ENCODE assay signal across 14 cellular contexts in the genomic region with DNA sequence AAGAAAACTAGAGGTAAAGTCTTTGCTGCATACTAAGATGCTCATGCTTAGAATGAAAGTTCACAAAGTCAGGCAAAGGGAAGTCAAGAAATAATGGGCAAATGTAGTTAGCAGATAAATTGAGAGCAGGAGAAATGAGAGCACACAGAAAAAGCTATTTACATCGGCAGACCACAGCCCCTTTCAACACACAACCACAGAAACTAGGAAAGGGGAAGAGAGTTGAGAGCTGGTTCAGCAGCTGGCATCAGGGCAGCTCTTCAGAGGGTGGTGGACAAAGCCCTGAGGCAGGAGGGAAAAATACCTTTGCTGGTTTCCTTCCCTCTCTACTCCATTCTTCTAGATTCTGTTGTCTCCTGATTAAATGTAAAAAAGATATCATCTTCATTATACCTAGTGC.
A peak's percentile ranks its signal among the peaks of the same experiment; 100 is the strongest.
DNase-seq lines count a peak whose midpoint lies in the region; ATAC-seq, FAIRE-seq and TF ChIP-seq lines count a peak whose summit lies in the region.
"Had no signal": no experiment of that assay in that cellular context is flagged by ENCODE, and none has a peak within 500 bp of the region (broad histone marks: within the 10 kb centered on the region; RNA-seq: fewer than 3 reads in every experiment).

No MANE protein-coding gene starts in this region.

- BruUV-seq in HepG2 (replicated peaks; lab: Mats Ljungman, UMichigan) = no TSS peak

- intact Hi-C loops in HepG2 (cut with micrococcal nuclease; ENCODE audit: unreplicated experiment) = no loop called here

- POLR2A ChIA-PET in HepG2 (lab: Yijun Ruan, JAX) = no interaction called here

- no peak overlapping the region for H3K4me3 ChIP-seq in GM12865 (ENCODE audit: low read depth, low read length)
- no peak overlapping the region for H3K4me3 ChIP-seq in HepG2 (replicated peaks in 1 of 3; ENCODE audit: insufficient read depth in 1 of 3, low read depth in 2 of 3, low read length in 3 of 3)
- H3K4me3 ChIP-seq: gastroesophageal sphincter, smooth muscle cell, transverse colon had no signal

- no peak for TF ChIP-seq RAD21 in HepG2 (CRISPR knock-in tag; IDR thresholded peaks at IDR 0.05)

- H4K20me1 ChIP-seq in HepG2 (ENCODE audit: insufficient read depth, low read length) = no peaks in the 10 kb centered on the region

- DNase-seq in GM12865 (ENCODE audit: low read depth) = peak; percentile 9
- DNase-seq in RPMI8226 = peak; percentile 72
- DNase-seq in SHP77 treated with DMSO at 0.1 percent for 48 hours (lab: John Stamatoyannopoulos, UW) = no peak
- no peak for DNase-seq in NCI-H524 treated with DMSO at 0.1 percent for 48 hours (lab: John Stamatoyannopoulos, UW)
- DNase-seq in HepG2 (ENCODE audit: low spot score) = no peak
- no peak for DNase-seq in 8988T
- DNase-seq: DND-41; effector CD8-positive, alpha-beta T cell; left cardiac atrium; transverse colon had no signal

- no peaks in the 10 kb centered on the region for H3K4me1 ChIP-seq in HepG2 (ENCODE audit: insufficient read depth, low read length)
- H3K4me1 ChIP-seq: gastroesophageal sphincter, transverse colon had no signal

- CTCF ChIA-PET in HepG2 (lab: Yijun Ruan, JAX; ENCODE audit: low intra/inter-chr PET ratio, low total read pairs) = no interaction called here

- TF ChIP-seq POLR2A in HepG2 (IDR thresholded peaks at IDR 0.05; ENCODE audit: insufficient read depth in 1 of 2, low read depth in 2 of 2, low read length in 2 of 2) = no peak

- 4% methylated on average over 1 of the region's 1 CpG for WGBS in HepG2 (ENCODE audit: low lambda C conversion rate)

- H3K4me2 ChIP-seq in HepG2 (ENCODE audit: low read depth, low read length) = no peak overlapping the region
- H3K4me2 ChIP-seq: smooth muscle cell had no signal

- H3K27me3 ChIP-seq in HepG2 (ENCODE audit: control insufficient read depth in 1 of 2, insufficient read depth in 2 of 2, low read length in 2 of 2) = no peaks in the 10 kb centered on the region
- H3K27me3 ChIP-seq: gastroesophageal sphincter, transverse colon had no signal

- H3K36me3 ChIP-seq in HepG2 (replicated peaks in 1 of 2; ENCODE audit: control insufficient read depth in 1 of 2, insufficient read depth in 2 of 2, low read length in 2 of 2) = no peaks in the 10 kb centered on the region
- H3K36me3 ChIP-seq: gastroesophageal sphincter, transverse colon had no signal

- H3K79me2 ChIP-seq in HepG2 (ENCODE audit: insufficient read depth, low read length) = no peaks in the 10 kb centered on the region

- H3K9me3 ChIP-seq in HepG2 (ENCODE audit: low read length) = no peaks in the 10 kb centered on the region
- H3K9me3 ChIP-seq: gastroesophageal sphincter, transverse colon had no signal

- no peak overlapping the region for H2AFZ ChIP-seq in HepG2 (ENCODE audit: low read length)

- TF ChIP-seq EP300 in HepG2 (IDR thresholded peaks at IDR 0.05; ENCODE audit: low read depth in 2 of 2, low read length in 2 of 2) (no peak), HepG2 (CRISPR knock-in tag; IDR thresholded peaks at IDR 0.05; ENCODE audit: borderline replicate concordance) (no peak)

- TF ChIP-seq CTCF in GM12865 (IDR thresholded peaks at IDR 0.05; ENCODE audit: insufficient read depth, low read depth, low read length, missing control alignments) = no peak
- TF ChIP-seq CTCF in HepG2 (CRISPR knock-in tag; IDR thresholded peaks at IDR 0.05) = no peak

- no peak overlapping the region for H3K9ac ChIP-seq in HepG2 (ENCODE audit: insufficient read depth, low read depth, low read length)

- ATAC-seq in GM21381 (IDR thresholded peaks at IDR 0.05; ENCODE audit: unreplicated experiment) (peak; percentile 89), HG03175 (IDR thresholded peaks at IDR 0.05; ENCODE audit: unreplicated experiment) (peak; percentile 88), HepG2 (no peak)
- ATAC-seq: gastroesophageal sphincter, left cardiac atrium had no signal

- H3K27ac ChIP-seq in HepG2 (ENCODE audit: extremely low read length, insufficient read depth, low read length) = no peak overlapping the region
- H3K27ac ChIP-seq: gastroesophageal sphincter, transverse colon had no signal

- in situ Hi-C loops in HepG2 (cut with HindIII; ENCODE audit: extremely low pct_ligation_motif_present, low pct_unique_long_range_greater_than_20kb) = no loop called here

- no peak for FAIRE-seq in HepG2 (lab: Jason Lieb, UNC)

TF ChIP-seq in HepG2, 621 proteins besides CTCF, POLR2A, EP300 and RAD21:
- TF ChIP-seq ZNF792 (CRISPR knock-in tag; IDR thresholded peaks at IDR 0.05) (no peak), SETDB1 (CRISPR knock-in tag; IDR thresholded peaks at IDR 0.05; ENCODE audit: borderline replicate concordance) (no peak), ZSCAN22 (CRISPR knock-in tag; IDR thresholded peaks at IDR 0.05) (no peak), TBP (CRISPR knock-in tag; IDR thresholded peaks at IDR 0.05) (no peak), ZNF160 (CRISPR knock-in tag; IDR thresholded peaks at IDR 0.05) (no peak), ZBTB3 (CRISPR knock-in tag; IDR thresholded peaks at IDR 0.05; ENCODE audit: borderline replicate concordance, low read depth) (no peak), SMARCE1 (IDR thresholded peaks at IDR 0.05; ENCODE audit: borderline replicate concordance) (no peak), SATB2 (CRISPR knock-in tag; IDR thresholded peaks at IDR 0.05) (no peak), RORA (CRISPR knock-in tag; IDR thresholded peaks at IDR 0.05) (no peak), MAFK (conservative IDR thresholded peaks at IDR 0.05 in 1 of 2, IDR thresholded peaks at IDR 0.05 in 1 of 2; ENCODE audit: low read length in 2 of 2) (no peak), ZNF101 (CRISPR knock-in tag; IDR thresholded peaks at IDR 0.05; ENCODE audit: borderline replicate concordance, low read depth) (no peak), ZSCAN9 (CRISPR knock-in tag; IDR thresholded peaks at IDR 0.05; ENCODE audit: borderline replicate concordance) (no peak), ZNF256 (CRISPR knock-in tag; conservative IDR thresholded peaks at IDR 0.05) (no peak), THAP11 (CRISPR knock-in tag; IDR thresholded peaks at IDR 0.05) (no peak), GTF3A (CRISPR knock-in tag; conservative IDR thresholded peaks at IDR 0.05) (no peak), ZFP41 (CRISPR knock-in tag; IDR thresholded peaks at IDR 0.05; ENCODE audit: borderline replicate concordance) (no peak)
- TF ChIP-seq, protein P1, sequence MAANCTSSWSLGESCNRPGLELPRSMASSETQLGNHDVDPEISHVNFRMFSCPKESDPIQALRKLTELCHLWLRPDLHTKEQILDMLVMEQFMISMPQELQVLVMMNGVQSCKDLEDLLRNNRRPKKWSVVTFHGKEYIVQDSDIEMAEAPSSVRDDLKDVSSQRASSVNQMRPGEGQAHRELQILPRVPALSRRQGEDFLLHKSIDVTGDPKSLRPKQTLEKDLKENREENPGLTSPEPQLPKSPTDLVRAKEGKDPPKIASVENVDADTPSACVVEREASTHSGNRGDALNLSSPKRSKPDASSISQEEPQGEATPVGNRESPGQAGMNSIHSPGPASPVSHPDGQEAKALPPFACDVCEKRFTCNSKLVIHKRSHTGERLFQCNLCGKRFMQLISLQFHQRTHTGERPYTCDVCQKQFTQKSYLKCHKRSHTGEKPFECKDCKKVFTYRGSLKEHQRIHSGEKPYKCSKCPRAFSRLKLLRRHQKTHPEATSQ (CRISPR knock-in tag; IDR thresholded peaks at IDR 0.05; ENCODE audit: borderline replicate concordance) = no peak

Comparison
In these comparisons a context has a peak if more than half of its experiments do, and no peak if none do; other contexts are left out.
1. DNase-seq: peak in GM12865 (single experiment) and RPMI8226 (single experiment); none in SHP77 treated with DMSO at 0.1 percent for 48 hours (single experiment), NCI-H524 treated with DMSO at 0.1 percent for 48 hours (single experiment), HepG2 (single experiment) and 8988T (single experiment).